Comparison of ENCODE assay signal across 1 cellular context in genomic region chr1:84720275-84720780, GRCh38.
TF ChIP-seq lines count a peak whose summit lies in the region.

No MANE protein-coding gene starts in this region.

TF ChIP-seq in HepG2, 621 proteins besides CTCF, POLR2A, EP300 and RAD21 (continued from another document):
- no peak for TF ChIP-seq ATF5 (CRISPR knock-in tag; IDR thresholded peaks at IDR 0.05; ENCODE audit: low read depth)
- TF ChIP-seq ZNF609 (CRISPR knock-in tag; IDR thresholded peaks at IDR 0.05; ENCODE audit: borderline replicate concordance), result peak; percentile 57; the same call in 1 of the 2 replicates
- no peak for TF ChIP-seq FOXA1 (IDR thresholded peaks at IDR 0.05)
- TF ChIP-seq FOXA1 (CRISPR knock-in tag; IDR thresholded peaks at IDR 0.05), result peak; percentile 72
- peak; percentile 60 for TF ChIP-seq MED1 (CRISPR knock-in tag; IDR thresholded peaks at IDR 0.05)
- peak; percentile 82 for TF ChIP-seq BCL6 (CRISPR knock-in tag; IDR thresholded peaks at IDR 0.05)
- TF ChIP-seq CEBPG (CRISPR knock-in tag; IDR thresholded peaks at IDR 0.05), result peak; percentile 50; the same call in 1 of the 2 replicates
- TF ChIP-seq TARDBP (CRISPR knock-in tag; IDR thresholded peaks at IDR 0.05), result peak; percentile 68; the same call in 1 of the 2 replicates
- peak; percentile 40; the same call in 1 of the 2 replicates for TF ChIP-seq HOXA3 (CRISPR knock-in tag; IDR thresholded peaks at IDR 0.05)
- TF ChIP-seq TBX2 (CRISPR knock-in tag; IDR thresholded peaks at IDR 0.05; ENCODE audit: borderline replicate concordance), result peak; percentile 93
- TF ChIP-seq ZNF326 (CRISPR knock-in tag; IDR thresholded peaks at IDR 0.05; ENCODE audit: borderline replicate concordance), result no peak
- TF ChIP-seq ZZZ3 (CRISPR knock-in tag; IDR thresholded peaks at IDR 0.05; ENCODE audit: borderline replicate concordance), result no peak
- TF ChIP-seq ZNF552 (CRISPR knock-in tag; IDR thresholded peaks at IDR 0.05; ENCODE audit: borderline replicate concordance), result no peak
- peak; percentile 97 for TF ChIP-seq PAXIP1 (CRISPR knock-in tag; conservative IDR thresholded peaks at IDR 0.05)
- peak; percentile 39; the same call in 1 of the 2 replicates for TF ChIP-seq HNF1A (IDR thresholded peaks at IDR 0.05; ENCODE audit: low read depth)
- TF ChIP-seq HNF1A (CRISPR knock-in tag; IDR thresholded peaks at IDR 0.05; ENCODE audit: borderline replicate concordance), result no peak
- TF ChIP-seq SMAD3 (CRISPR knock-in tag; IDR thresholded peaks at IDR 0.05), result 0 out of 2 replicates have a peak, but pooled peaks have one; percentile 30
- TF ChIP-seq ZBTB26 (CRISPR knock-in tag; IDR thresholded peaks at IDR 0.05; ENCODE audit: borderline replicate concordance), result no peak
- peak; percentile 62 to 72; a peak in 3 of 4 replicates for TF ChIP-seq MAFK (conservative IDR thresholded peaks at IDR 0.05 in 1 of 2, IDR thresholded peaks at IDR 0.05 in 1 of 2; ENCODE audit: low read length in 2 of 2)
- no peak for TF ChIP-seq POLR2AphosphoS2 (IDR thresholded peaks at IDR 0.05; ENCODE audit: low read depth, low read length)
- peak; percentile 24; the same call in 1 of the 2 replicates for TF ChIP-seq HDAC1 (CRISPR knock-in tag; IDR thresholded peaks at IDR 0.05)
- 0 out of 2 replicates have a peak, but pooled peaks have one; percentile 44 for TF ChIP-seq ZNF710 (CRISPR knock-in tag; IDR thresholded peaks at IDR 0.05; ENCODE audit: borderline replicate concordance)
- no peak for TF ChIP-seq ZNF17 (CRISPR knock-in tag; IDR thresholded peaks at IDR 0.05)
- TF ChIP-seq ZGPAT (CRISPR knock-in tag; IDR thresholded peaks at IDR 0.05), result peak; percentile 57; the same call in 1 of the 2 replicates
- peak; percentile 88 for TF ChIP-seq SKI (IDR thresholded peaks at IDR 0.05; ENCODE audit: partially characterized antibody)
- peak; percentile 79 for TF ChIP-seq ZNF652 (CRISPR knock-in tag; IDR thresholded peaks at IDR 0.05; ENCODE audit: borderline replicate concordance, low read depth)
- no peak for TF ChIP-seq ZFP82 (CRISPR knock-in tag; IDR thresholded peaks at IDR 0.05; ENCODE audit: borderline replicate concordance)
- peak; percentile 68 for TF ChIP-seq SAP130 (CRISPR knock-in tag; IDR thresholded peaks at IDR 0.05; ENCODE audit: low read depth)
- TF ChIP-seq KMT2B (CRISPR knock-in tag; IDR thresholded peaks at IDR 0.05), result peak; percentile 50; the same call in 1 of the 2 replicates
- TF ChIP-seq MIXL1 (CRISPR knock-in tag; IDR thresholded peaks at IDR 0.05), result peak; percentile 81
- TF ChIP-seq ZNF280D (CRISPR knock-in tag; IDR thresholded peaks at IDR 0.05), result 0 out of 2 replicates have a peak, but pooled peaks have one; percentile 30
